In the genomic region with DNA sequence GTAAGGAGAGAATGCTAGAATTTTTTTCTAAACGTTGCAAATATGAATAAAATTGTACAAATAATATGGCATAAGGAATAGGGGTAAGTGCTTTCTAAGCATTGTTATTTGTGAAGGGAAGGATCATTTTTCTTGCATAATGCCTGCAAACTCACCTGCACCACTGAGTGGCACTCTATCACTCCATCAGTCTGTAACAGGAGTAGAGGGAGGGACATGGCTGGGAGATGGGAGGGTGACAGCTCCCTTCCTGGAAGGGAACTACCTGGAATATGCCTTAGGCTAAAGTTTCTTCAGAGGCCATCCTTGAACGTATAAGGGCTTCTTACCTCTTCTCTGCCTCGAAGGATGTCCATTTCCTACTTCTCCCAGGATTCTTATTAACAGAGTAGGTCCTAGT, we compare ENCODE assay signal across 9 cellular contexts. TPM values are rescaled to one million over a fixed set of nuclear protein-coding genes. Genes with fewer than 3 reads are reported as not detected.
A peak's percentile ranks its signal among the peaks of the same experiment; 100 is the strongest.
DNase-seq lines count a peak whose midpoint lies in the region; ATAC-seq, FAIRE-seq and TF ChIP-seq lines count a peak whose summit lies in the region.
"Had no signal": no experiment of that assay in that cellular context is flagged by ENCODE, and none has a peak within 500 bp of the region (broad histone marks: within the 10 kb centered on the region; RNA-seq: fewer than 3 reads in every experiment).

No MANE protein-coding gene starts in this region.

- no peak overlapping the region for H3K14ac ChIP-seq in neuronal stem cell (ENCODE audit: low read length)

- no peak overlapping the region for H2AK5ac ChIP-seq in neuronal stem cell (ENCODE audit: low read depth, low read length)

- H3K27me3 ChIP-seq in liver (ENCODE audit: control insufficient read depth in 4 of 4, insufficient read depth in 4 of 4, low read length in 3 of 4) = no peaks in the 10 kb centered on the region
- no peaks in the 10 kb centered on the region for H3K27me3 ChIP-seq in neuronal stem cell (ENCODE audit: control insufficient read depth in 3 of 3, insufficient read depth in 3 of 3, low read depth in 1 of 3, low read length in 3 of 3)

- H3K27ac ChIP-seq in liver (ENCODE audit: low read depth in 1 of 2, low read length in 2 of 2) (no peak overlapping the region), neuronal stem cell (replicated peaks; ENCODE audit: low read length) (no peak overlapping the region)

- no peak overlapping the region for H3K27ac Mint-ChIP-seq in WTC11
- H3K27ac Mint-ChIP-seq: activated naive CD8-positive, alpha-beta T cell treated with anti-CD3 and anti-CD28 coated beads for 36 hours had no signal

- no peak overlapping the region for H3K18ac ChIP-seq in neuronal stem cell (ENCODE audit: low read length)

- H4K8ac ChIP-seq in neuronal stem cell (ENCODE audit: low read depth, low read length) = no peak overlapping the region

- no peak overlapping the region for H2AFZ ChIP-seq in neuronal stem cell (ENCODE audit: low read length)

- no peaks in the 10 kb centered on the region for H3K27me3 Mint-ChIP-seq in WTC11 (ENCODE audit: low read depth)
- H3K27me3 Mint-ChIP-seq: activated naive CD8-positive, alpha-beta T cell treated with anti-CD3 and anti-CD28 coated beads for 36 hours had no signal

- H3K9ac ChIP-seq in liver (ENCODE audit: low read depth in 1 of 2, low read length in 2 of 2) (no peak overlapping the region), neuronal stem cell (ENCODE audit: low read depth, low read length, poor library complexity) (no peak overlapping the region)

- no peaks in the 10 kb centered on the region for H3K9me3 Mint-ChIP-seq in WTC11
- H3K9me3 Mint-ChIP-seq: activated naive CD8-positive, alpha-beta T cell treated with anti-CD3 and anti-CD28 coated beads for 36 hours had no signal

- DNase-seq in DMS53 (lab: John Stamatoyannopoulos, UW) = peak; percentile 83
- DNase-seq in NCI-H1092 (lab: John Stamatoyannopoulos, UW) = peak; percentile 7
- peak; percentile 57 for DNase-seq in WTC11 (ENCODE audit: low spot score)
- DNase-seq in inferior parietal cortex (ENCODE audit: extremely low spot score) = no peak
- DNase-seq in neuronal stem cell (ENCODE audit: low spot score) = no peak
- DNase-seq in hippocampal formation (lab: John Stamatoyannopoulos, UW) = no peak
- no peak for DNase-seq in GM12891 (ENCODE audit: insufficient read length, low spot score)
- DNase-seq: activated naive CD8-positive, alpha-beta T cell treated with anti-CD3 and anti-CD28 coated beads for 36 hours had no signal

- no peak overlapping the region for H3K4ac ChIP-seq in neuronal stem cell (ENCODE audit: low read length)

- H3K4me3 Mint-ChIP-seq in WTC11 = no peak overlapping the region
- H3K4me3 Mint-ChIP-seq: activated naive CD8-positive, alpha-beta T cell treated with anti-CD3 and anti-CD28 coated beads for 36 hours had no signal

- no peak overlapping the region for H2BK12ac ChIP-seq in neuronal stem cell (ENCODE audit: low read length)

- WGBS in liver = 30% methylated on average over 3 of the region's 3 CpGs
- WGBS in neuronal stem cell (ENCODE audit: extremely low coverage in 2 of 2, insufficient read length in 2 of 2, insufficient replicate concordance in 1 of 2), 2 donors = no CpG with 5 or more reads among the region's 3 CpGs

- FAIRE-seq in GM12891 (lab: Jason Lieb, UNC) = no peak

- no peaks in the 10 kb centered on the region for H3K36me3 Mint-ChIP-seq in WTC11
- H3K36me3 Mint-ChIP-seq: activated naive CD8-positive, alpha-beta T cell treated with anti-CD3 and anti-CD28 coated beads for 36 hours had no signal

- ATAC-seq in WTC11 = peak; percentile 99

- H3K36me3 ChIP-seq in liver (ENCODE audit: control insufficient read depth in 4 of 4, insufficient read depth in 3 of 4, low read depth in 1 of 4, low read length in 3 of 4) (no peaks in the 10 kb centered on the region), neuronal stem cell (replicated peaks in 1 of 2; ENCODE audit: control insufficient read depth in 2 of 2, insufficient read depth in 2 of 2, low read length in 2 of 2) (no peaks in the 10 kb centered on the region)

- POLR2A ChIA-PET in WTC11 (lab: Charles Lee) = no interaction called here

- H2BK5ac ChIP-seq in neuronal stem cell (ENCODE audit: low read length) = no peak overlapping the region

- peaks cover 0 to 31% (median 24%) of the 10 kb centered on the region in 4 donors for H3K4me1 ChIP-seq in liver (ENCODE audit: control insufficient read depth in 4 of 4, insufficient read depth in 4 of 4, low read length in 3 of 4)
- no peaks in the 10 kb centered on the region for H3K4me1 ChIP-seq in neuronal stem cell (ENCODE audit: control insufficient read depth in 2 of 2, insufficient read depth in 1 of 2, low read depth in 1 of 2, low read length in 2 of 2)

- H3K9me3 ChIP-seq in liver (ENCODE audit: control insufficient read depth in 4 of 4, low read length in 3 of 4) = no peaks in the 10 kb centered on the region
- no peaks in the 10 kb centered on the region for H3K9me3 ChIP-seq in neuronal stem cell (replicated peaks in 1 of 2; ENCODE audit: control insufficient read depth in 2 of 2, insufficient read depth in 1 of 2, low read depth in 1 of 2, low read length in 2 of 2)

- CTCF ChIA-PET in WTC11 (lab: Charles Lee) = interaction anchor here (0.9 to 1.6 kb wide), 5 partner anchors 15 to 1079 kb away, joined by 3 to 7 read pairs (median 4); no protein-coding TSS in a partner anchor

- H3K79me1 ChIP-seq in neuronal stem cell (ENCODE audit: low read depth, low read length) = no peaks in the 10 kb centered on the region

- no peak overlapping the region for H2BK120ac ChIP-seq in neuronal stem cell (ENCODE audit: low read depth, low read length)

- H4K91ac ChIP-seq in neuronal stem cell (ENCODE audit: low read depth, low read length, poor library complexity) = no peak overlapping the region

- peaks cover 31% of the 10 kb centered on the region for H3K4me1 Mint-ChIP-seq in WTC11
- H3K4me1 Mint-ChIP-seq: activated naive CD8-positive, alpha-beta T cell treated with anti-CD3 and anti-CD28 coated beads for 36 hours had no signal

- no peak for TF ChIP-seq POLR2A in GM12891 (IDR thresholded peaks at IDR 0.05; ENCODE audit: low read depth, low read length)

- H2BK15ac ChIP-seq in neuronal stem cell (ENCODE audit: low read length) = no peak overlapping the region

- no peak overlapping the region for H3K23ac ChIP-seq in neuronal stem cell (ENCODE audit: low read depth, low read length, poor library complexity)

- TF ChIP-seq RAD21 in liver (IDR thresholded peaks at IDR 0.05) = peak; percentile 89 to 92

- no peak overlapping the region for H3K4me3 ChIP-seq in liver (ENCODE audit: low read depth in 1 of 3, low read length in 3 of 3)
- no peak overlapping the region for H3K4me3 ChIP-seq in neuronal stem cell (ENCODE audit: low read length in 2 of 2)

- no peak for TF ChIP-seq CTCF in WTC11 (IDR thresholded peaks at IDR 0.05)
- peak; percentile 57 for TF ChIP-seq CTCF in liver (IDR thresholded peaks at IDR 0.05; ENCODE audit: low read depth, low read length, missing input control)

- no peak overlapping the region for H3K4me2 ChIP-seq in neuronal stem cell (ENCODE audit: insufficient read depth, low read length, poor library complexity, severe bottlenecking)

TF ChIP-seq in WTC11, 78 proteins besides CTCF, POLR2A, EP300 and RAD21:
- TF ChIP-seq ELF4 (CRISPR knock-in tag; IDR thresholded peaks at IDR 0.05; ENCODE audit: low read depth) (no peak), SP1 (CRISPR knock-in tag; conservative IDR thresholded peaks at IDR 0.05) (0 out of 2 replicates have a peak, but pooled peaks have one; percentile 29)
TF ChIP-seq in WTC11: peak in this region for 1.

TF ChIP-seq in liver, 16 proteins besides CTCF, POLR2A, EP300 and RAD21 (continues in another document):
- TF ChIP-seq, protein P1, sequence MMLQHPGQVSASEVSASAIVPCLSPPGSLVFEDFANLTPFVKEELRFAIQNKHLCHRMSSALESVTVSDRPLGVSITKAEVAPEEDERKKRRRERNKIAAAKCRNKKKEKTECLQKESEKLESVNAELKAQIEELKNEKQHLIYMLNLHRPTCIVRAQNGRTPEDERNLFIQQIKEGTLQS (IDR thresholded peaks at IDR 0.05) = peak; percentile 21
- TF ChIP-seq HNF4A (conservative IDR thresholded peaks at IDR 0.05) = peak in 1 of 2 donors; percentile 34

TF ChIP-seq in GM12891, 5 proteins besides CTCF, POLR2A, EP300 and RAD21:
- TF ChIP-seq PAX5 (IDR thresholded peaks at IDR 0.05; ENCODE audit: insufficient read depth, low read length, severe bottlenecking) (no peak), TAF1 (IDR thresholded peaks at IDR 0.05; ENCODE audit: low read depth, low read length) (no peak), SPI1 (IDR thresholded peaks at IDR 0.05; ENCODE audit: low read depth, low read length) (no peak), POU2F2 (IDR thresholded peaks at IDR 0.05; ENCODE audit: low read depth, low read length) (no peak), POLR2AphosphoS5 (IDR thresholded peaks at IDR 0.05; ENCODE audit: low read depth, low read length) (no peak)
TF ChIP-seq in GM12891: peak in this region for 0.

RNA-seq across cellular contexts. Expression of a gene that starts 3.0 kb away (rescaled TPM):
- total RNA-seq in WTC11 (2021) (1.2 to 1.6 TPM (median 1.2 TPM) in 3 replicates), liver (1 to 10 TPM; 3.8 to 4.6 TPM)
- 1 to 10 TPM in 1 of 2 donors, under 1 TPM in 1; 0.28 to 2.3 TPM for polyA plus RNA-seq in liver
- polyA plus RNA-seq in neuronal stem cell (2013, experiment 1 of 2) = 1.4 TPM
- polyA plus RNA-seq in neuronal stem cell (2013, experiment 2 of 2) = 0.91 TPM
- 1.8 TPM for polyA plus RNA-seq in GM12891 (2012; ENCODE audit: low read depth, missing spikeins)

Comparison
In these comparisons a context has a peak if more than half of its experiments do, and no peak if none do; other contexts are left out.
1. DNase-seq: peak in DMS53 (single experiment), NCI-H1092 (single experiment) and WTC11 (single experiment); none in inferior parietal cortex (single experiment), neuronal stem cell (single experiment), hippocampal formation (0 of 2) and GM12891 (single experiment).